In the genomic region with DNA sequence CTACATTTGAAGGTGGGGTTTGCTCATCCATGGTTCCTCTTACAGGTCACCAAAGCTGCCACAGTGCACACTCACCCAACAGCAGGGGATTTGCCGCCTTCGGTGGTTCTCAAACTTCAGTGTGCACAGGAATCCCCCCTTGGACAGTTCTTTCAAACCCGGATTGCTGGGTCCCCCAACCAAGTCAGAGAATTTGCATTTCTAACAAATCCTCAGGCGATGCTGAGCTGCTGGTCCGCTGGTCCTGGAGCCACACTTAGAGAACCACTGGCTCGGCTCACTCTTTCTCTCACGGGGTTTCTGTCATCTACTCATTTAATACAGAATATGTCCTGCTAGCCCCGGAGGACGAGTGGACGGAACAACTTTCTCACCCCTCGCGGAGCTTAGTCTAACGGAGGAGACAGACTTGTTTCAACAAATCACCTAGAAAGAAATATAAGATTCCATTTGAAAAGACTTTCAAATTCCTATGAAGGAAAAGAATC, we compare ENCODE assay signal across 8 cellular contexts. TPM values are rescaled to one million over a fixed set of nuclear protein-coding genes. Genes with fewer than 3 reads are reported as not detected.
A peak's percentile ranks its signal among the peaks of the same experiment; 100 is the strongest.
DNase-seq lines count a peak whose midpoint lies in the region; ATAC-seq and TF ChIP-seq lines count a peak whose summit lies in the region.

No MANE protein-coding gene starts in this region.

- TF ChIP-seq POLR2A in breast epithelium (IDR thresholded peaks at IDR 0.05) (no peak), upper lobe of left lung (IDR thresholded peaks at IDR 0.05) (no peak)

- no peak for DNase-seq in heart right ventricle
- DNase-seq in Right ventricle myocardium inferior (ENCODE audit: missing footprints) = no peak
- DNase-seq in breast epithelium (ENCODE audit: low spot score in 2 of 2) = peak in 1 of 2 donors; percentile 25
- DNase-seq in upper lobe of left lung = no peak
- no peak for DNase-seq in stimulated activated CD4-positive, alpha-beta T cell treated with anti-CD3 and anti-CD28 coated beads, Interleukin-4, amount 100 ng/mL, for 24 hours
- no peak for DNase-seq in DMS 273 (lab: John Stamatoyannopoulos, UW; ENCODE audit: unreplicated experiment)

- H3K27ac ChIP-seq in heart right ventricle = peak overlapping the region; percentile 98 to 100 (median 99)
- H3K27ac ChIP-seq in breast epithelium = peak overlapping the region; percentile 99
- H3K27ac ChIP-seq in muscle layer of duodenum (ENCODE audit: low read length) = peak overlapping the region; percentile 68
- peak overlapping the region; percentile 96 to 100 (median 98) for H3K27ac ChIP-seq in upper lobe of left lung

- H3K4me3 ChIP-seq in heart right ventricle (peak overlapping the region in 8 of 10 donors; percentile 43 to 68 (median 59)), breast epithelium (peak overlapping the region; percentile 44 to 80 (median 58)), muscle layer of duodenum (ENCODE audit: low read depth in 1 of 2, low read length in 2 of 2) (peak overlapping the region; percentile 26 to 62), upper lobe of left lung (peak overlapping the region in 3 of 4 donors; percentile 43 to 56 (median 55))

- ATAC-seq in heart right ventricle (peak in 1 of 8 donors; percentile 0), Right ventricle myocardium inferior (no peak), upper lobe of left lung (ENCODE audit: low FRiP score in 2 of 2) (no peak), HG02885 (IDR thresholded peaks at IDR 0.05; ENCODE audit: poor library complexity, unreplicated experiment) (no peak)

- H3K36me3 ChIP-seq in heart right ventricle (no peaks in the 10 kb centered on the region), breast epithelium (no peaks in the 10 kb centered on the region), muscle layer of duodenum (ENCODE audit: control insufficient read depth in 1 of 2, insufficient read depth in 2 of 2, low read length in 2 of 2) (no peaks in the 10 kb centered on the region), upper lobe of left lung (no peaks in the 10 kb centered on the region)

- 43 to 56% methylated on average over 13 of the region's 13 CpGs for WGBS in heart right ventricle, 2 donors
- 54 to 55% methylated on average over 13 of the region's 13 CpGs for WGBS in upper lobe of left lung, 2 donors

- no peak for TF ChIP-seq EP300 in upper lobe of left lung (IDR thresholded peaks at IDR 0.05)

- H3K27me3 ChIP-seq in heart right ventricle = no peaks in the 10 kb centered on the region
- H3K27me3 ChIP-seq in breast epithelium = no peaks in the 10 kb centered on the region
- H3K27me3 ChIP-seq in muscle layer of duodenum (ENCODE audit: low read depth, low read length) = no peaks in the 10 kb centered on the region
- H3K27me3 ChIP-seq in upper lobe of left lung = no peaks in the 10 kb centered on the region

- intact Hi-C loops in heart right ventricle (cut with DNase I) (loop anchor here (1.0 to 10.0 kb wide), 13 partner anchors 568 to 980 kb away; no protein-coding TSS in a partner anchor), Right ventricle myocardium inferior (cut with DNase I) (loop anchor here (1.0 to 10.0 kb wide), 5 partner anchors 22 to 935 kb away; no protein-coding TSS in a partner anchor), breast epithelium (cut with DNase I; ENCODE audit: low total_unique reads) (no loop called here)

- H3K9me3 ChIP-seq in heart right ventricle = no peaks in the 10 kb centered on the region
- H3K9me3 ChIP-seq in breast epithelium = no peaks in the 10 kb centered on the region
- H3K9me3 ChIP-seq in muscle layer of duodenum (ENCODE audit: control insufficient read depth in 1 of 2, low read length in 2 of 2) = no peaks in the 10 kb centered on the region
- no peaks in the 10 kb centered on the region for H3K9me3 ChIP-seq in upper lobe of left lung

- TF ChIP-seq CTCF in heart right ventricle (IDR thresholded peaks at IDR 0.05) (peak in 2 of 9 donors; percentile 3 to 34), breast epithelium (IDR thresholded peaks at IDR 0.05) (peak in 1 of 3 donors; percentile 0), upper lobe of left lung (IDR thresholded peaks at IDR 0.05) (no peak)

- H3K4me1 ChIP-seq in heart right ventricle = peaks cover 6 to 64% (median 42%) of the 10 kb centered on the region in 9 donors
- peaks cover 12 to 17% of the 10 kb centered on the region in 2 donors for H3K4me1 ChIP-seq in breast epithelium
- H3K4me1 ChIP-seq in muscle layer of duodenum (ENCODE audit: control insufficient read depth in 1 of 2, insufficient read depth in 2 of 2, low read length in 2 of 2) = peaks cover 29 to 31% of the 10 kb centered on the region in 2 donors
- peaks cover 37 to 52% (median 40%) of the 10 kb centered on the region in 4 donors for H3K4me1 ChIP-seq in upper lobe of left lung

RNA-seq across cellular contexts. Expression of a gene that starts 24.1 kb away (rescaled TPM):
- total RNA-seq in heart right ventricle (100 to 1,000 TPM in 2 of 10 donors, 10 to 100 TPM in 8; 46.5 to 127 (median 55.3) TPM), Right ventricle myocardium inferior (46.6 TPM), breast epithelium (100 to 1,000 TPM; 198 to 737 (median 492) TPM), upper lobe of left lung (100 to 1,000 TPM; 268 to 511 (median 385) TPM)
- polyA plus RNA-seq in heart right ventricle = 10 to 100 TPM; 40.8 to 41.1 TPM
